Comparison of ENCODE assay signal across 2 cellular contexts in genomic region chr19:49923055-49924003, GRCh38.
TF ChIP-seq lines count a peak whose summit lies in the region.

No MANE protein-coding gene starts in this region.

TF ChIP-seq in HEK293, 187 proteins besides CTCF, POLR2A, EP300 and RAD21 (continued from another document):
- no peak for TF ChIP-seq ZNF221 (tag by site-specific recombination; IDR thresholded peaks at IDR 0.05; ENCODE audit: borderline replicate concordance)
TF ChIP-seq in HEK293: peak in this region for 0.

TF ChIP-seq in HEK293T, 16 proteins besides CTCF, POLR2A, EP300 and RAD21 (continued from another document):
- no peak for TF ChIP-seq SP1 (IDR thresholded peaks at IDR 0.05)
- no peak for TF ChIP-seq FOXK2 (IDR thresholded peaks at IDR 0.05)
